Comparison of ENCODE assay signal across 8 cellular contexts in the genomic region with DNA sequence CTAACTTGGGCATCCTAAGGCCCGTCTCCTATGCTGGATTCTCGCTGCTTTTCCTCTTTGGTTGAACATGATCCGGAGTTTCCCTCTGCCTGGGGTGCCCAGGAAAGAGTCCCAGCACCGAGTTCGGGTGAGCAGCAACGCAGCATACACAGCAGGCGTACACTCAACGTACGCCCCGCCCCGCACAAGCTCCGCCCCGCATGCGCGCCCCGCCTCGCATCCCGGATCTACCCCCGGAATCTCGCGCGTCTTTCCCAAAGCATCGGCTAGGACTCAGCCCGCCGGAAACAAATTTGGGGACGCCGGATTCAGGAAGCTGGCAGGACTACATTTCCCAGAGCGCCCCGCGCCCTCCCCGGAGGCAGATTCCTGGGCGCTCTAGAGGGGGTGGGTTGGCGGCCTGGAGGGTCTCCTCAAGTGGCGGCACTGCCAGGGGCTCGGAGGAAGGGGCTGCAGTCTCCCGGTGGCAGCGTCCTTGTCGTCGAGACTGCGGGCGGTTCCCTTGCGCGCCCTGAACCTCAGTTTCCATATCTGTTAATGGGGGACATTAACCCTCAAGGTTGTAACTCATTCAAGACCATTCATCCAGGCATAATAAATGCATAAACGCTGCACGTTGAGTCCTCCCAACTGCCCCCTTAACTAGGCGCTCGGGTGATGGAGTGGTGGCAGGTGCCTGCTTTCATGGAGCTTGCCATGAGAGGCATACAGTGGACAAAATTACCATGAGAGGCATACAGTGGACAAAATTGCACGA. TPM values are rescaled to one million over a fixed set of nuclear protein-coding genes. Genes with fewer than 3 reads are reported as not detected.
A peak's percentile ranks its signal among the peaks of the same experiment; 100 is the strongest.
DNase-seq lines count a peak whose midpoint lies in the region; ATAC-seq and TF ChIP-seq lines count a peak whose summit lies in the region.

No MANE protein-coding gene starts in this region.

- H3K27me3 ChIP-seq in ascending aorta (no peaks in the 10 kb centered on the region), right cardiac atrium (ENCODE audit: control insufficient read depth, insufficient read depth) (no peaks in the 10 kb centered on the region), psoas muscle (ENCODE audit: insufficient read depth in 3 of 3, low read length in 2 of 3) (no peaks in the 10 kb centered on the region)

- peak; percentile 63 for ATAC-seq in HG02763 (IDR thresholded peaks at IDR 0.05; ENCODE audit: unreplicated experiment)
- peak; percentile 94 to 96 for ATAC-seq in right cardiac atrium
- ATAC-seq in psoas muscle: peak; percentile 84 to 93 (median 90)

- 4% methylated on average over 48 of the region's 48 CpGs for WGBS in right cardiac atrium
- 2 to 4% (median 2%) methylated on average over 48 of the region's 48 CpGs for WGBS in psoas muscle, 3 donors
- 3% methylated on average over 48 of the region's 48 CpGs for WGBS in urinary bladder

- H3K4me1 ChIP-seq in ascending aorta: peaks cover 8 to 23% of the 10 kb centered on the region in 2 donors
- H3K4me1 ChIP-seq in right cardiac atrium (ENCODE audit: control insufficient read depth, insufficient read depth, low read length): peaks cover 2% of the 10 kb centered on the region
- peaks cover 19% of the 10 kb centered on the region for H3K4me1 ChIP-seq in psoas muscle
- peaks cover 2% of the 10 kb centered on the region for H3K4me1 ChIP-seq in urinary bladder (ENCODE audit: insufficient read depth)

- peak; percentile 90 for DNase-seq in NCI-H146 treated with DMSO at 0.1 percent for 48 hours (lab: John Stamatoyannopoulos, UW; ENCODE audit: unreplicated experiment)
- peak; percentile 65 to 92 (median 73) for DNase-seq in T-helper 2 cell
- DNase-seq in ascending aorta (ENCODE audit: low spot score in 2 of 2): peak; percentile 87 to 98
- DNase-seq in right cardiac atrium: peak; percentile 97 to 99 (median 98)
- DNase-seq in psoas muscle: peak; percentile 96 to 98

- peaks cover 4 to 8% of the 10 kb centered on the region in 2 donors for H3K36me3 ChIP-seq in ascending aorta
- peaks cover 0 to 18% of the 10 kb centered on the region in 2 donors for H3K36me3 ChIP-seq in psoas muscle (ENCODE audit: insufficient read depth in 1 of 2, low read depth in 1 of 2)
- no peaks in the 10 kb centered on the region for H3K36me3 ChIP-seq in urinary bladder (ENCODE audit: insufficient read depth)

- TF ChIP-seq CTCF in GM12875 (IDR thresholded peaks at IDR 0.05; ENCODE audit: borderline replicate concordance, insufficient read depth, low read depth, low read length): no peak
- TF ChIP-seq CTCF in ascending aorta (IDR thresholded peaks at IDR 0.05): no peak
- no peak for TF ChIP-seq CTCF in psoas muscle (IDR thresholded peaks at IDR 0.05)

- H3K27ac ChIP-seq in ascending aorta (peak overlapping the region; percentile 77 to 83), right cardiac atrium (ENCODE audit: low read length) (peak overlapping the region; percentile 92), psoas muscle (peak overlapping the region; percentile 78), urinary bladder (ENCODE audit: low read depth) (peak overlapping the region; percentile 84)

- H3K9me3 ChIP-seq in ascending aorta (no peaks in the 10 kb centered on the region), right cardiac atrium (ENCODE audit: control insufficient read depth, low read length) (no peaks in the 10 kb centered on the region), psoas muscle (no peaks in the 10 kb centered on the region)

- intact Hi-C loops in ascending aorta (cut with DNase I): loop anchor here (1.0 to 5.0 kb wide), 6 partner anchors 34 to 329 kb away; partner anchors contain the start of genes ANKS3, DNAAF8, EEF2KMT and GLYR1
- intact Hi-C loops in right cardiac atrium (cut with DNase I): no loop called here
- intact Hi-C loops in psoas muscle (cut with DNase I): loop anchor here (5.0 to 10.0 kb wide), 4 partner anchors 34 to 256 kb away; partner anchors contain the start of genes GLYR1 (in 1 of the 2), ROGDI (in 1 of the 2), SEC14L5 (in 1 of the 2) and UBN1 (in 1 of the 2)

- H3K4me3 ChIP-seq in GM12875 (ENCODE audit: low read depth, low read length) (peak overlapping the region; percentile 59), ascending aorta (peak overlapping the region; percentile 65 to 99), right cardiac atrium (ENCODE audit: low read length) (peak overlapping the region; percentile 80), psoas muscle (peak overlapping the region; percentile 77), urinary bladder (ENCODE audit: low read depth, low read length) (peak overlapping the region; percentile 50)

RNA-seq across cellular contexts. Expression of gene ZNF500, which starts 1.8 kb away (rescaled TPM):
- 13.7 TPM for total RNA-seq in ascending aorta
- 10 to 100 TPM in 1 of 4 donors, 1 to 10 TPM in 3; 6.8 to 10.7 (median 8.6) TPM for total RNA-seq in right cardiac atrium
- 7.2 TPM for polyA plus RNA-seq in right cardiac atrium
- total RNA-seq in psoas muscle: 1 to 10 TPM; 4.8 to 8.9 (median 7.9) TPM
- 1 to 10 TPM; 3.7 to 8.4 (median 5.1) TPM for polyA plus RNA-seq in psoas muscle
- 9.9 TPM for total RNA-seq in urinary bladder
- 14.4 TPM for polyA plus RNA-seq in urinary bladder

RNA-seq across cellular contexts. Expression of gene SEPTIN12, which starts 19.4 kb away (rescaled TPM):
- total RNA-seq in ascending aorta (not detected), right cardiac atrium (under 1 TPM in 1 of 4 donors, not detected in 3; 0.64 TPM), psoas muscle (not detected), urinary bladder (not detected)
- polyA plus RNA-seq in right cardiac atrium (not detected), psoas muscle (under 1 TPM in 1 of 3 donors, not detected in 2; 0.41 TPM), urinary bladder (not detected)

RNA-seq across cellular contexts. Expression of gene SMIM22, which starts 26.4 kb away (rescaled TPM):
- not detected for total RNA-seq in ascending aorta
- not detected for total RNA-seq in right cardiac atrium
- polyA plus RNA-seq in right cardiac atrium: not detected
- not detected for total RNA-seq in psoas muscle
- polyA plus RNA-seq in psoas muscle: under 1 TPM in 1 of 3 donors, not detected in 2; 0.32 TPM
- total RNA-seq in urinary bladder: 13.4 TPM
- polyA plus RNA-seq in urinary bladder: 52.2 TPM

RNA-seq across cellular contexts. Expression of gene ROGDI, which starts 33.7 kb away (rescaled TPM):
- total RNA-seq in ascending aorta (10.5 TPM), right cardiac atrium (10 to 100 TPM; 55.0 to 76.4 (median 65.3) TPM), psoas muscle (10 to 100 TPM; 14.2 to 44.0 (median 21.9) TPM), urinary bladder (8.5 TPM)
- polyA plus RNA-seq in right cardiac atrium (86.3 TPM), psoas muscle (10 to 100 TPM; 13.2 to 33.7 (median 17.3) TPM), urinary bladder (45.1 TPM)

RNA-seq across cellular contexts. Expression of gene DNAAF8, which starts 34.4 kb away (rescaled TPM):
- total RNA-seq in ascending aorta (not detected), right cardiac atrium (under 1 TPM in 3 of 4 donors, not detected in 1; 0.28 to 0.49 (median 0.38) TPM), psoas muscle (1 to 10 TPM in 1 of 4 donors, under 1 TPM in 2, not detected in 1; 0.42 to 1.1 (median 0.71) TPM), urinary bladder (1.3 TPM)
- polyA plus RNA-seq in right cardiac atrium (1.3 TPM), psoas muscle (1 to 10 TPM; 1.2 to 2.1 (median 1.8) TPM), urinary bladder (1.3 TPM)

Comparison
In these comparisons a context has a peak if more than half of its experiments do, and no peak if none do; other contexts are left out.
1. Peak in every context shown above with its lines: DNase-seq, ATAC-seq, H3K4me3 ChIP-seq and H3K27ac ChIP-seq.
2. RNA of gene SMIM22, which starts 26.4 kb away (total RNA-seq): 13.4 TPM in urinary bladder (single experiment); not detected in ascending aorta (single experiment), not detected in right cardiac atrium and not detected in psoas muscle; every median in the first group is over 10 times any median in the second.
3. intact Hi-C loops: an anchor here in ascending aorta (1.0 to 5.0 kb wide) and psoas muscle (5.0 to 10.0 kb wide); none called in right cardiac atrium.